In genomic region chr19:36051236-36051635, GRCh38 we compare ENCODE assay signal across 8 cellular contexts. TPM values are rescaled to one million over a fixed set of nuclear protein-coding genes. Genes with fewer than 3 reads are reported as not detected.
A peak's percentile ranks its signal among the peaks of the same experiment; 100 is the strongest.
DNase-seq lines count a peak whose midpoint lies in the region; ATAC-seq and TF ChIP-seq lines count a peak whose summit lies in the region.
"Had no signal": no experiment of that assay in that cellular context is flagged by ENCODE, and none has a peak within 500 bp of the region (broad histone marks: within the 10 kb centered on the region; RNA-seq: fewer than 3 reads in every experiment).

No MANE protein-coding gene starts in this region.

- in situ Hi-C loops in gastrocnemius medialis (cut with MboI; ENCODE audit: low sequenced_read_pairs in 4 of 4), result loop anchor here in 1 of 4 donors (5.0 kb wide), 1 partner anchor 54 kb away; the partner anchor contains the start of gene SDHAF1

- H3K4me3 ChIP-seq in CD8-positive, alpha-beta T cell (ENCODE audit: low read depth, low read length), result no peak overlapping the region
- H3K4me3 ChIP-seq in gastrocnemius medialis, result no peak overlapping the region

- intact Hi-C loops in CD8-positive, alpha-beta T cell (cut with DNase I, micrococcal nuclease), result loop anchor here (5.0 to 10.0 kb wide), 3 partner anchors 94 to 1164 kb away; partner anchors contain the start of genes LIN37 (in 1 of the 2), PSENEN (in 1 of the 2), U2AF1L4 (in 1 of the 2) and ZNF383 (in 1 of the 2)
- intact Hi-C loops in gastrocnemius medialis (cut with DNase I; ENCODE audit: low total_unique reads), result no loop called here

- no peak for DNase-seq in CD8-positive, alpha-beta T cell
- DNase-seq in GM10248 (ENCODE audit: extremely low spot score) (no peak), T-helper 17 cell (no peak), iPS-NIHi7 (ENCODE audit: extremely low spot score) (peak; percentile 84), gastrocnemius medialis (no peak), NCI-H2081 treated with DMSO at 0.1 percent for 48 hours (lab: John Stamatoyannopoulos, UW) (no peak)
- DNase-seq: NCI-H1105 had no signal

- H3K27ac ChIP-seq in CD8-positive, alpha-beta T cell (ENCODE audit: low read depth, low read length), result no peak overlapping the region
- no peak overlapping the region for H3K27ac ChIP-seq in gastrocnemius medialis

- H3K36me3 ChIP-seq in CD8-positive, alpha-beta T cell (ENCODE audit: insufficient read depth, low read length), result no peaks in the 10 kb centered on the region
- H3K36me3 ChIP-seq in gastrocnemius medialis, result no peaks in the 10 kb centered on the region

- POLR2A ChIA-PET in CD8-positive, alpha-beta T cell (lab: Charles Lee), result no interaction called here
- POLR2A ChIA-PET in GM10248 (lab: Yijun Ruan, JAX), result no interaction called here

- peak overlapping the region; percentile 29 for H3K27ac Mint-ChIP-seq in CD8-positive, alpha-beta T cell
- peak overlapping the region; percentile 67 for H3K27ac Mint-ChIP-seq in T-helper 17 cell

- H3K27me3 ChIP-seq in CD8-positive, alpha-beta T cell (ENCODE audit: insufficient read depth, low read length), result no peaks in the 10 kb centered on the region
- H3K27me3 ChIP-seq in gastrocnemius medialis, result no peaks in the 10 kb centered on the region

- peaks cover 13% of the 10 kb centered on the region for H3K36me3 Mint-ChIP-seq in CD8-positive, alpha-beta T cell
- H3K36me3 Mint-ChIP-seq in T-helper 17 cell (ENCODE audit: low read depth), result peaks cover 2% of the 10 kb centered on the region

- CTCF ChIA-PET in CD8-positive, alpha-beta T cell (lab: Charles Lee), result no interaction called here
- CTCF ChIA-PET in GM10248 (lab: Yijun Ruan, JAX), result no interaction called here

- H3K9me3 ChIP-seq in CD8-positive, alpha-beta T cell (ENCODE audit: low read length), result no peaks in the 10 kb centered on the region
- no peaks in the 10 kb centered on the region for H3K9me3 ChIP-seq in T-helper 17 cell (ENCODE audit: control insufficient read depth, low read length, poor library complexity, severe bottlenecking)
- no peaks in the 10 kb centered on the region for H3K9me3 ChIP-seq in gastrocnemius medialis

- no peak for TF ChIP-seq POLR2A in gastrocnemius medialis (IDR thresholded peaks at IDR 0.05)

- ATAC-seq in CD8-positive, alpha-beta T cell, result no peak
- no peak for ATAC-seq in T-helper 17 cell
- no peak for ATAC-seq in HG02840 (IDR thresholded peaks at IDR 0.05; ENCODE audit: low FRiP score, unreplicated experiment)
- no peak for ATAC-seq in gastrocnemius medialis

- H3K4me1 Mint-ChIP-seq in CD8-positive, alpha-beta T cell (ENCODE audit: low read depth), result peaks cover 25% of the 10 kb centered on the region
- H3K4me1 Mint-ChIP-seq in T-helper 17 cell, result peaks cover 25% of the 10 kb centered on the region

- no peaks in the 10 kb centered on the region for H3K27me3 Mint-ChIP-seq in CD8-positive, alpha-beta T cell (ENCODE audit: low read depth)
- no peaks in the 10 kb centered on the region for H3K27me3 Mint-ChIP-seq in T-helper 17 cell

- H3K4me3 Mint-ChIP-seq in CD8-positive, alpha-beta T cell, result peak overlapping the region; percentile 46
- peak overlapping the region; percentile 47 for H3K4me3 Mint-ChIP-seq in T-helper 17 cell

- no peaks in the 10 kb centered on the region for H3K9me3 Mint-ChIP-seq in CD8-positive, alpha-beta T cell

- no peak for TF ChIP-seq CTCF in CD8-positive, alpha-beta T cell (IDR thresholded peaks at IDR 0.05)
- peak; percentile 24 for TF ChIP-seq CTCF in GM10248 (IDR thresholded peaks at IDR 0.05; ENCODE audit: control extremely low read depth, extremely low read depth, low read depth, missing control alignments)
- TF ChIP-seq CTCF in gastrocnemius medialis (IDR thresholded peaks at IDR 0.05 in 4 of 5, conservative IDR thresholded peaks at IDR 0.05 in 1 of 5), result no peak

- H3K4me1 ChIP-seq in CD8-positive, alpha-beta T cell (ENCODE audit: insufficient read depth, low read length), result peaks cover 17% of the 10 kb centered on the region
- H3K4me1 ChIP-seq in gastrocnemius medialis, result peaks cover 12 to 13% of the 10 kb centered on the region in 2 donors

RNA-seq across cellular contexts. Expression of gene THAP8, which starts 2.8 kb away (rescaled TPM):
- total RNA-seq in CD8-positive, alpha-beta T cell, result under 1 TPM; 0.31 to 0.57 TPM
- 1 to 10 TPM in 1 of 2 donors, under 1 TPM in 1; 0.60 to 1.8 TPM for total RNA-seq in T-helper 17 cell
- total RNA-seq in gastrocnemius medialis, result 10 to 100 TPM in 1 of 4 donors, 1 to 10 TPM in 3; 6.1 to 10.5 (median 6.1) TPM

RNA-seq across cellular contexts. Expression of gene WDR62, which starts 3.5 kb away (rescaled TPM):
- total RNA-seq in CD8-positive, alpha-beta T cell, result 1 to 10 TPM; 2.1 to 2.2 TPM
- total RNA-seq in T-helper 17 cell (1 to 10 TPM; 2.2 to 3.8 TPM), gastrocnemius medialis (1 to 10 TPM in 2 of 4 donors, under 1 TPM in 2; 0.20 to 2.1 (median 1.0) TPM)

RNA-seq across cellular contexts. Expression of gene CLIP3, which starts 18.6 kb away (rescaled TPM):
- under 1 TPM; 0.75 to 0.98 TPM for total RNA-seq in CD8-positive, alpha-beta T cell
- 1 to 10 TPM; 3.8 TPM for total RNA-seq in T-helper 17 cell
- total RNA-seq in gastrocnemius medialis, result 1 to 10 TPM in 3 of 4 donors, under 1 TPM in 1; 0.61 to 3.2 (median 1.8) TPM

RNA-seq across cellular contexts. Expression of gene ALKBH6, which starts 37.2 kb away (rescaled TPM):
- 10 to 100 TPM; 28.8 to 34.1 TPM for total RNA-seq in CD8-positive, alpha-beta T cell
- total RNA-seq in T-helper 17 cell (10 to 100 TPM; 33.3 to 34.2 TPM), gastrocnemius medialis (10 to 100 TPM; 10.6 to 50.1 (median 19.0) TPM)

RNA-seq across cellular contexts. Expression of gene SYNE4, which starts 42.6 kb away (rescaled TPM):
- 1 to 10 TPM in 1 of 2 experiments, under 1 TPM in 1; 0.95 to 2.1 TPM for total RNA-seq in CD8-positive, alpha-beta T cell
- total RNA-seq in T-helper 17 cell, result 1 to 10 TPM; 1.8 to 2.0 TPM
- total RNA-seq in gastrocnemius medialis, result under 1 TPM in 1 of 4 donors, not detected in 3; 0.36 TPM
